In genomic region chr11:117195761-117196160, GRCh38 we compare ENCODE assay signal across 27 cellular contexts. TPM values are rescaled to one million over a fixed set of nuclear protein-coding genes. Genes with fewer than 3 reads are reported as not detected.
DNase-seq lines count a peak whose midpoint lies in the region; ATAC-seq and TF ChIP-seq lines count a peak whose summit lies in the region.
"Had no signal": no experiment of that assay in that cellular context is flagged by ENCODE, and none has a peak within 500 bp of the region (broad histone marks: within the 10 kb centered on the region; RNA-seq: fewer than 3 reads in every experiment).

No MANE protein-coding gene starts in this region.

- peaks cover 9% of the 10 kb centered on the region for H3K36me3 Mint-ChIP-seq in activated CD4-positive, alpha-beta T cell treated with anti-CD3 and anti-CD28 coated beads, Interleukin-2, amount 10 ng/mL, durations not matched to agents 24 days and 14 days (ENCODE audit: low read depth)
- H3K36me3 Mint-ChIP-seq in WTC11: no peaks in the 10 kb centered on the region
- peaks cover 7% of the 10 kb centered on the region for H3K36me3 Mint-ChIP-seq in stimulated activated effector memory CD8-positive, alpha-beta T cell treated with anti-CD3 and anti-CD28 coated beads, Interleukin-12 subunit alpha, Interleukin-12 subunit beta, amount 100 ng/mL, for 72 hours

- H3K4me3 ChIP-seq in right lobe of liver: no peak overlapping the region
- no peak overlapping the region for H3K4me3 ChIP-seq in tibial nerve
- H3K4me3 ChIP-seq: gastrocnemius medialis, spleen, suprapubic skin had no signal

- H3K4me3 Mint-ChIP-seq in activated CD4-positive, alpha-beta T cell treated with anti-CD3 and anti-CD28 coated beads, Interleukin-2, amount 10 ng/mL, durations not matched to agents 24 days and 14 days: no peak overlapping the region
- H3K4me3 Mint-ChIP-seq in WTC11: no peak overlapping the region
- H3K4me3 Mint-ChIP-seq in stimulated activated effector memory CD8-positive, alpha-beta T cell treated with anti-CD3 and anti-CD28 coated beads, Interleukin-12 subunit alpha, Interleukin-12 subunit beta, amount 100 ng/mL, for 72 hours: no peak overlapping the region
- H3K4me3 Mint-ChIP-seq: activated naive CD4-positive, alpha-beta T cell treated with anti-CD3 and anti-CD28 coated beads, Interleukin-2, amount 50 U/mL, for 24 hours; activated T-helper 1 cell treated with anti-CD3 and anti-CD28 coated beads, Interleukin-12 subunit alpha, Interleukin-12 subunit beta, Interleukin-2, Interleukin-4 antibody, amounts not matched to agents 30 ng/mL and 10 ng/mL and 1 ng/mL, durations not matched to agents 14 hours and 24 hours and 36 hours had no signal

- no CpG with 5 or more reads among the region's 19 CpGs for WGBS in right lobe of liver (ENCODE audit: insufficient coverage, low coverage, low lambda C conversion rate, missing lambda C conversion rate)
- WGBS in tibial nerve, 2 donors: 88 to 94% methylated on average over 19 of the region's 19 CpGs

- H3K27ac ChIP-seq in right lobe of liver (no peak overlapping the region), tibial nerve (no peak overlapping the region)
- H3K27ac ChIP-seq: 22Rv1, gastrocnemius medialis, suprapubic skin had no signal

- H3K36me3 ChIP-seq in right lobe of liver (peaks cover 0 to 42% (median 14%) of the 10 kb centered on the region in 4 donors), tibial nerve (peaks cover 0 to 75% (median 20%) of the 10 kb centered on the region in 3 donors)

- CTCF ChIA-PET in WTC11 (lab: Charles Lee): interaction anchor here (0.5 to 5.9 kb wide), 2 partner anchors 15 to 90 kb away, joined by 3 to 48 read pairs; partner anchors contain the start of gene SIDT2

- intact Hi-C loops in activated CD4-positive, alpha-beta T cell treated with anti-CD3 and anti-CD28 coated beads, Interleukin-2, amount 10 ng/mL, durations not matched to agents 24 days and 14 days (cut with micrococcal nuclease): no loop called here
- intact Hi-C loops in right lobe of liver (cut with DNase I): no loop called here

- TF ChIP-seq POLR2A in right lobe of liver (IDR thresholded peaks at IDR 0.05) (no peak), tibial nerve (IDR thresholded peaks at IDR 0.05) (no peak)

- no peak for DNase-seq in activated CD4-positive, alpha-beta T cell treated with anti-CD3 and anti-CD28 coated beads, Interleukin-2, amount 10 ng/mL, durations not matched to agents 24 days and 14 days
- no peak for DNase-seq in activated CD4-positive, alpha-beta T cell treated with anti-CD3 and anti-CD28 coated beads, Interleukin-2, amount 50 U/mL, for 48 hours
- no peak for DNase-seq in WTC11 (ENCODE audit: low spot score)
- peak in 2 of 3 donors; percentile 16 to 35 for DNase-seq in right lobe of liver
- DNase-seq in stimulated activated effector memory CD8-positive, alpha-beta T cell treated with anti-CD3 and anti-CD28 coated beads, Interleukin-12 subunit alpha, Interleukin-12 subunit beta, amount 100 ng/mL, for 72 hours (ENCODE audit: low spot score in 2 of 2): no peak
- DNase-seq in activated CD8-positive, alpha-beta memory T cell treated with anti-CD3 and anti-CD28 coated beads for 24 hours: no peak
- no peak for DNase-seq in tibial nerve (ENCODE audit: low spot score in 2 of 2)
- DNase-seq: COR-L47; DMS53; gastrocnemius medialis; left colon; mesenchymal stem cell; NCI-H1092 treated with DMSO at 0.1 percent for 48 hours; NCI-H187 treated with DMSO at 0.1 percent for 48 hours; NCI-H2171 treated with DMSO at 0.1 percent for 48 hours; NCI-H526; NK-92 treated with Interleukin-12 subunit alpha and Interleukin-12 subunit beta, amount 100 ng/mL, for 24 hours; PC-3; SIG-M5; spleen; stimulated activated CD4-positive, alpha-beta T cell treated with anti-CD3 and anti-CD28 coated beads, Interleukin-2, amount 100 ng/mL, for 48 hours; T1000 had no signal

- TF ChIP-seq EP300 in tibial nerve (IDR thresholded peaks at IDR 0.05): no peak

- H3K27me3 Mint-ChIP-seq in activated CD4-positive, alpha-beta T cell treated with anti-CD3 and anti-CD28 coated beads, Interleukin-2, amount 10 ng/mL, durations not matched to agents 24 days and 14 days: no peaks in the 10 kb centered on the region
- no peaks in the 10 kb centered on the region; the same call in 1 of the 2 replicates for H3K27me3 Mint-ChIP-seq in WTC11 (ENCODE audit: low read depth)
- H3K27me3 Mint-ChIP-seq: activated naive CD4-positive, alpha-beta T cell treated with anti-CD3 and anti-CD28 coated beads, Interleukin-2, amount 50 U/mL, for 24 hours had no signal

- peaks cover 3% of the 10 kb centered on the region for H3K4me1 Mint-ChIP-seq in activated CD4-positive, alpha-beta T cell treated with anti-CD3 and anti-CD28 coated beads, Interleukin-2, amount 10 ng/mL, durations not matched to agents 24 days and 14 days
- peaks cover 31% of the 10 kb centered on the region for H3K4me1 Mint-ChIP-seq in WTC11
- no peaks in the 10 kb centered on the region for H3K4me1 Mint-ChIP-seq in stimulated activated effector memory CD8-positive, alpha-beta T cell treated with anti-CD3 and anti-CD28 coated beads, Interleukin-12 subunit alpha, Interleukin-12 subunit beta, amount 100 ng/mL, for 72 hours

- ATAC-seq in WTC11 (no peak), right lobe of liver (no peak), HG02852 (IDR thresholded peaks at IDR 0.05; ENCODE audit: unreplicated experiment) (no peak)
- ATAC-seq in stimulated activated effector memory CD8-positive, alpha-beta T cell treated with anti-CD3 and anti-CD28 coated beads, Interleukin-12 subunit alpha, Interleukin-12 subunit beta, amount 100 ng/mL, for 72 hours: no peak
- ATAC-seq: gastrocnemius medialis, PC-3 had no signal

- H3K27ac Mint-ChIP-seq in activated CD4-positive, alpha-beta T cell treated with anti-CD3 and anti-CD28 coated beads, Interleukin-2, amount 10 ng/mL, durations not matched to agents 24 days and 14 days: peak overlapping the region; percentile 45
- H3K27ac Mint-ChIP-seq in WTC11: 0 out of 2 replicates have a peak overlapping the region, but pooled peaks have one; percentile 73
- peak overlapping the region; percentile 51 for H3K27ac Mint-ChIP-seq in stimulated activated effector memory CD8-positive, alpha-beta T cell treated with anti-CD3 and anti-CD28 coated beads, Interleukin-12 subunit alpha, Interleukin-12 subunit beta, amount 100 ng/mL, for 72 hours

- H3K27me3 ChIP-seq in right lobe of liver (no peaks in the 10 kb centered on the region), tibial nerve (no peaks in the 10 kb centered on the region)
- H3K27me3 ChIP-seq: gastrocnemius medialis, suprapubic skin had no signal

- no peaks in the 10 kb centered on the region for H3K9me3 Mint-ChIP-seq in activated CD4-positive, alpha-beta T cell treated with anti-CD3 and anti-CD28 coated beads, Interleukin-2, amount 10 ng/mL, durations not matched to agents 24 days and 14 days
- no peaks in the 10 kb centered on the region for H3K9me3 Mint-ChIP-seq in WTC11
- no peaks in the 10 kb centered on the region for H3K9me3 Mint-ChIP-seq in stimulated activated effector memory CD8-positive, alpha-beta T cell treated with anti-CD3 and anti-CD28 coated beads, Interleukin-12 subunit alpha, Interleukin-12 subunit beta, amount 100 ng/mL, for 72 hours
- H3K9me3 Mint-ChIP-seq: activated naive CD4-positive, alpha-beta T cell treated with anti-CD3 and anti-CD28 coated beads, Interleukin-2, amount 50 U/mL, for 24 hours; activated T-helper 1 cell treated with anti-CD3 and anti-CD28 coated beads, Interleukin-12 subunit alpha, Interleukin-12 subunit beta, Interleukin-2, Interleukin-4 antibody, amounts not matched to agents 30 ng/mL and 10 ng/mL and 1 ng/mL, durations not matched to agents 14 hours and 24 hours and 36 hours had no signal

- no peak for TF ChIP-seq CTCF in WTC11 (IDR thresholded peaks at IDR 0.05)
- no peak for TF ChIP-seq CTCF in right lobe of liver (IDR thresholded peaks at IDR 0.05)
- no peak for TF ChIP-seq CTCF in tibial nerve (IDR thresholded peaks at IDR 0.05)

- H3K4me1 ChIP-seq in right lobe of liver (no peaks in the 10 kb centered on the region), tibial nerve (peaks cover 0 to 25% (median 14%) of the 10 kb centered on the region in 4 donors)

- H3K9me3 ChIP-seq in right lobe of liver (no peaks in the 10 kb centered on the region), tibial nerve (no peaks in the 10 kb centered on the region)
- H3K9me3 ChIP-seq: gastrocnemius medialis, spleen, suprapubic skin had no signal

- POLR2A ChIA-PET in WTC11 (lab: Charles Lee): interaction anchor here (1.1 to 2.0 kb wide), 3 partner anchors 17 to 31 kb away, joined by 3 to 10 read pairs (median 3); partner anchors contain the start of gene SIDT2

TF ChIP-seq in WTC11, 78 proteins besides CTCF, POLR2A, EP300 and RAD21 (continues in another document):
- TF ChIP-seq NFATC4 (CRISPR knock-in tag; IDR thresholded peaks at IDR 0.05): no peak

RNA-seq across cellular contexts. Expression of gene TAGLN, which starts 3.4 kb away (rescaled TPM):
- 2.7 and 3.8 TPM in 2 replicates for total RNA-seq in activated CD4-positive, alpha-beta T cell treated with anti-CD3 and anti-CD28 coated beads, Interleukin-2, amount 10 ng/mL, durations not matched to agents 24 days and 14 days
- total RNA-seq in WTC11 (2021) (51.1 to 71.5 TPM (median 53.9 TPM) in 3 replicates), right lobe of liver (100 to 1,000 TPM in 4 of 6 experiments, 10 to 100 TPM in 2; 41.2 to 158 (median 112) TPM), tibial nerve (1,000 to 10,000 TPM; 1,525 to 3,984 (median 2,307) TPM)

RNA-seq across cellular contexts. Expression of gene SIDT2, which starts 17.2 kb away (rescaled TPM):
- total RNA-seq in activated CD4-positive, alpha-beta T cell treated with anti-CD3 and anti-CD28 coated beads, Interleukin-2, amount 10 ng/mL, durations not matched to agents 24 days and 14 days: 23.9 and 29.1 TPM in 2 replicates
- total RNA-seq in WTC11 (2021) (20.7 to 27.6 TPM (median 20.9 TPM) in 3 replicates), right lobe of liver (10 to 100 TPM; 24.6 to 49.9 (median 35.5) TPM), tibial nerve (100 to 1,000 TPM in 3 of 4 donors, 10 to 100 TPM in 1; 72.6 to 132 (median 125) TPM)

RNA-seq across cellular contexts. Expression of gene PCSK7, which starts 36.1 kb away (rescaled TPM):
- total RNA-seq in activated CD4-positive, alpha-beta T cell treated with anti-CD3 and anti-CD28 coated beads, Interleukin-2, amount 10 ng/mL, durations not matched to agents 24 days and 14 days: 160 and 165 TPM in 2 replicates
- 39.4 to 48.9 TPM (median 41.9 TPM) in 3 replicates for total RNA-seq in WTC11 (2021)
- 10 to 100 TPM; 19.3 to 28.5 (median 25.8) TPM for total RNA-seq in right lobe of liver
- 10 to 100 TPM; 45.4 to 94.5 (median 71.6) TPM for total RNA-seq in tibial nerve

RNA-seq across cellular contexts. Expression of gene RNF214, which starts 36.7 kb away (rescaled TPM):
- 22.0 and 23.2 TPM in 2 replicates for total RNA-seq in activated CD4-positive, alpha-beta T cell treated with anti-CD3 and anti-CD28 coated beads, Interleukin-2, amount 10 ng/mL, durations not matched to agents 24 days and 14 days
- total RNA-seq in WTC11 (2021) (35.4 to 45.0 TPM (median 37.8 TPM) in 3 replicates), right lobe of liver (1 to 10 TPM; 5.6 to 9.4 (median 7.3) TPM), tibial nerve (10 to 100 TPM; 10.8 to 16.6 (median 12.8) TPM)

RNA-seq across cellular contexts. Expression of gene PAFAH1B2, which starts 51.7 kb away (rescaled TPM):
- total RNA-seq in activated CD4-positive, alpha-beta T cell treated with anti-CD3 and anti-CD28 coated beads, Interleukin-2, amount 10 ng/mL, durations not matched to agents 24 days and 14 days: 79.8 and 81.0 TPM in 2 replicates
- total RNA-seq in WTC11 (2021): 132 to 138 TPM (median 133 TPM) in 3 replicates
- 10 to 100 TPM; 22.2 to 39.1 (median 29.3) TPM for total RNA-seq in right lobe of liver
- 100 to 1,000 TPM in 3 of 4 donors, 10 to 100 TPM in 1; 96.9 to 125 (median 109) TPM for total RNA-seq in tibial nerve

Comparison
In these comparisons a context has a peak if more than half of its experiments do, and no peak if none do; other contexts are left out.
1. DNase-seq: peak in right lobe of liver (2 of 3); none in activated CD4-positive, alpha-beta T cell treated with anti-CD3 and anti-CD28 coated beads, Interleukin-2, amount 10 ng/mL, durations not matched to agents 24 days and 14 days (single experiment), activated CD4-positive, alpha-beta T cell treated with anti-CD3 and anti-CD28 coated beads, Interleukin-2, amount 50 U/mL, for 48 hours (0 of 2), WTC11 (single experiment), stimulated activated effector memory CD8-positive, alpha-beta T cell treated with anti-CD3 and anti-CD28 coated beads, Interleukin-12 subunit alpha, Interleukin-12 subunit beta, amount 100 ng/mL, for 72 hours (0 of 2), activated CD8-positive, alpha-beta memory T cell treated with anti-CD3 and anti-CD28 coated beads for 24 hours (single experiment) and tibial nerve (0 of 2).
2. RNA of gene TAGLN, which starts 3.4 kb away (total RNA-seq): 1,525 to 3,984 TPM in tibial nerve; 41.2 to 158 TPM in right lobe of liver, 51.1 to 71.5 TPM in WTC11 and 2.7 to 3.8 TPM in activated CD4-positive, alpha-beta T cell treated with anti-CD3 and anti-CD28 coated beads, Interleukin-2, amount 10 ng/mL, durations not matched to agents 24 days and 14 days; every median in the first group is over 4 times any median in the second.
3. Peak in every context shown above with its lines, with median percentiles within 50 percentile points of each other: H3K27ac Mint-ChIP-seq.